Comparison of ENCODE assay signal across 1 cellular context in the genomic region with DNA sequence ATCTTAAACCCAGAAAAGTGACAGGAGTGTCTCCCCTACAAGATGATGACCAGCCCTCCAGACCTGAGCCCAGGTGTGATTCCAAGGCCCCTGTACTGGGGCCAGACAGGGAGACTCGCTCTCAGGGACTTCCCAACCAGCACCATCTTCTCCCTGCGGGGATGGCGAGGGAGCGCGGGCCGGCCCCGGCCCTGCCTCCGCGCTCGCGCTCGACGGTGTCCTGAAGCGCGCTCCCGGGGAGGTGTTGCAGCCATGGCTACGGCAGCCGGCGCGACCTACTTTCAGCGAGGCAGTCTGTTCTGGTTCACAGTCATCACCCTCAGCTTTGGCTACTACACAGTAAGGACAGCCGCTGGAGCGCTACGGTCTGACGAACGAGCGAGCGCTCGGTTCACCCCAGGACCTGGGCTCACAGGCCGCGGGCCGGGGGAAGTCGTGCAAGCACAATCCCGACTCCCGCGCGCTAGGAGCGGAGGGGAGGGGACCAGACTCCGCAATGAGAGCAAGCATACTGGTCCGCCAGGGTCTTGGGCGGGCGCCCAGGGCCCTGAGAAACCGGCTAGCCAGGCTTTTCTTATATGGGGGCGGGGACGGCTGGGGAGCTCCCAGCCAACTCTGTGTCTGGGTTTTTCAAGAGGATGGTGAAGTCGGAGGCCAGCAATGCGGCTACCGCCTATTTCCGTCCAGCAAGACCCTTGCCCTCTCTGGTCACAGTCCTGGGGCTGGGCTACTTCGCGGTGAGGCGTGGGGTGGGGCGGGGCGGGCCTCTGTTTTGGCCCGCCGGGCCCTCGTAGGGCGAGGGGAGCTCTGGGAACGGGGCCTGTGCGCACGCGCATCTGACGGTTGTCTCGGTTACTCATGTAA.
TF ChIP-seq lines count a peak whose summit lies in the region.

A gene with protein sequence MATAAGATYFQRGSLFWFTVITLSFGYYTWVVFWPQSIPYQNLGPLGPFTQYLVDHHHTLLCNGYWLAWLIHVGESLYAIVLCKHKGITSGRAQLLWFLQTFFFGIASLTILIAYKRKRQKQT (plus strand): TSS at position 218 of the 864 bp plus-strand sequence. CDS start 35 bp downstream, at position 253.

TF ChIP-seq in WTC11, 78 proteins besides CTCF, POLR2A, EP300 and RAD21 (continued from another document):
- TF ChIP-seq, protein P1, sequence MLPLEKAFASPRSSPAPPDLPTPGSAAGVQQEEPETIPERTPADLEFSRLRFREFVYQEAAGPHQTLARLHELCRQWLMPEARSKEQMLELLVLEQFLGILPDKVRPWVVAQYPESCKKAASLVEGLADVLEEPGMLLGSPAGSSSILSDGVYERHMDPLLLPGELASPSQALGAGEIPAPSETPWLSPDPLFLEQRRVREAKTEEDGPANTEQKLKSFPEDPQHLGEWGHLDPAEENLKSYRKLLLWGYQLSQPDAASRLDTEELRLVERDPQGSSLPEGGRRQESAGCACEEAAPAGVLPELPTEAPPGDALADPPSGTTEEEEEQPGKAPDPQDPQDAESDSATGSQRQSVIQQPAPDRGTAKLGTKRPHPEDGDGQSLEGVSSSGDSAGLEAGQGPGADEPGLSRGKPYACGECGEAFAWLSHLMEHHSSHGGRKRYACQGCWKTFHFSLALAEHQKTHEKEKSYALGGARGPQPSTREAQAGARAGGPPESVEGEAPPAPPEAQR (CRISPR knock-in tag; IDR thresholded peaks at IDR 0.05) = no peak
- TF ChIP-seq, protein P2, sequence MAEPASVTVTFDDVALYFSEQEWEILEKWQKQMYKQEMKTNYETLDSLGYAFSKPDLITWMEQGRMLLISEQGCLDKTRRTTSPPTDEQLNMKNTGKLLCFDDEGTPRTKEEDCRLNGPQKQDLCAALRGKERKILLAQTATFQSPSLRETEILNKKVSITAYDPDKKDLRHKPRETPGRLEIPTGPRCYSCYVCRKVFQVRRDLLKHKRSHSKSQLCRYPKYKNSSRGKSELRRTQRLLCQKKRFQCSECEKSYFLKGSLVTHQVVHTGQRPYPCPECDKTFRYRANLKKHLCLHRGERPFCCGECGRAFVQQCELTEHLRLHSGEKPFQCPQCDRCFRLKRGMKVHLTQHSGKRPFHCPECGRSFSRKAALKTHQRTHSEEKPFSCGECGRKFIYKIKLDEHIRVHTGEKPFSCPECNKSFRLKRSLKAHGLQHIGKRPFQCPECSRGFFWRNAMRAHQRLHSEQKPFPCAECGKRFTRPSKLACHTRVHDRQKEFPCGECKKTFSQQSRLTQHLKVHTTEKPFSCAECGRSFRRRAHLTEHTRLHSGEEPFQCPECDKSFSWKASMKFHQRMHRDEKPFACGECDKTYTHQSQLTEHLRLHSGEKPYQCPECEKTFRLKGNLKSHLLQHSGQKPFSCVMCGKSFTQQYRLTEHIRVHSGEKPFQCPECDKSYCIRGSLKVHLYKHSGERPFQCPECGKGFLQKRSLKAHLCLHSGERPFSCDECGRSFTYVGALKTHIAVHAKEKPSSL (CRISPR knock-in tag; conservative IDR thresholded peaks at IDR 0.05) = no peak
- TF ChIP-seq NR3C1 (CRISPR knock-in tag; conservative IDR thresholded peaks at IDR 0.05; ENCODE audit: low read depth) = no peak
- no peak; the same call in 1 of the 2 replicates for TF ChIP-seq ETV6 (CRISPR knock-in tag; IDR thresholded peaks at IDR 0.05)
- TF ChIP-seq, protein P3, sequence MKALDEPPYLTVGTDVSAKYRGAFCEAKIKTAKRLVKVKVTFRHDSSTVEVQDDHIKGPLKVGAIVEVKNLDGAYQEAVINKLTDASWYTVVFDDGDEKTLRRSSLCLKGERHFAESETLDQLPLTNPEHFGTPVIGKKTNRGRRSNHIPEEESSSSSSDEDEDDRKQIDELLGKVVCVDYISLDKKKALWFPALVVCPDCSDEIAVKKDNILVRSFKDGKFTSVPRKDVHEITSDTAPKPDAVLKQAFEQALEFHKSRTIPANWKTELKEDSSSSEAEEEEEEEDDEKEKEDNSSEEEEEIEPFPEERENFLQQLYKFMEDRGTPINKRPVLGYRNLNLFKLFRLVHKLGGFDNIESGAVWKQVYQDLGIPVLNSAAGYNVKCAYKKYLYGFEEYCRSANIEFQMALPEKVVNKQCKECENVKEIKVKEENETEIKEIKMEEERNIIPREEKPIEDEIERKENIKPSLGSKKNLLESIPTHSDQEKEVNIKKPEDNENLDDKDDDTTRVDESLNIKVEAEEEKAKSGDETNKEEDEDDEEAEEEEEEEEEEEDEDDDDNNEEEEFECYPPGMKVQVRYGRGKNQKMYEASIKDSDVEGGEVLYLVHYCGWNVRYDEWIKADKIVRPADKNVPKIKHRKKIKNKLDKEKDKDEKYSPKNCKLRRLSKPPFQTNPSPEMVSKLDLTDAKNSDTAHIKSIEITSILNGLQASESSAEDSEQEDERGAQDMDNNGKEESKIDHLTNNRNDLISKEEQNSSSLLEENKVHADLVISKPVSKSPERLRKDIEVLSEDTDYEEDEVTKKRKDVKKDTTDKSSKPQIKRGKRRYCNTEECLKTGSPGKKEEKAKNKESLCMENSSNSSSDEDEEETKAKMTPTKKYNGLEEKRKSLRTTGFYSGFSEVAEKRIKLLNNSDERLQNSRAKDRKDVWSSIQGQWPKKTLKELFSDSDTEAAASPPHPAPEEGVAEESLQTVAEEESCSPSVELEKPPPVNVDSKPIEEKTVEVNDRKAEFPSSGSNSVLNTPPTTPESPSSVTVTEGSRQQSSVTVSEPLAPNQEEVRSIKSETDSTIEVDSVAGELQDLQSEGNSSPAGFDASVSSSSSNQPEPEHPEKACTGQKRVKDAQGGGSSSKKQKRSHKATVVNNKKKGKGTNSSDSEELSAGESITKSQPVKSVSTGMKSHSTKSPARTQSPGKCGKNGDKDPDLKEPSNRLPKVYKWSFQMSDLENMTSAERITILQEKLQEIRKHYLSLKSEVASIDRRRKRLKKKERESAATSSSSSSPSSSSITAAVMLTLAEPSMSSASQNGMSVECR (CRISPR knock-in tag; IDR thresholded peaks at IDR 0.05; ENCODE audit: borderline replicate concordance) = peak; percentile 81
- TF ChIP-seq, protein P4, sequence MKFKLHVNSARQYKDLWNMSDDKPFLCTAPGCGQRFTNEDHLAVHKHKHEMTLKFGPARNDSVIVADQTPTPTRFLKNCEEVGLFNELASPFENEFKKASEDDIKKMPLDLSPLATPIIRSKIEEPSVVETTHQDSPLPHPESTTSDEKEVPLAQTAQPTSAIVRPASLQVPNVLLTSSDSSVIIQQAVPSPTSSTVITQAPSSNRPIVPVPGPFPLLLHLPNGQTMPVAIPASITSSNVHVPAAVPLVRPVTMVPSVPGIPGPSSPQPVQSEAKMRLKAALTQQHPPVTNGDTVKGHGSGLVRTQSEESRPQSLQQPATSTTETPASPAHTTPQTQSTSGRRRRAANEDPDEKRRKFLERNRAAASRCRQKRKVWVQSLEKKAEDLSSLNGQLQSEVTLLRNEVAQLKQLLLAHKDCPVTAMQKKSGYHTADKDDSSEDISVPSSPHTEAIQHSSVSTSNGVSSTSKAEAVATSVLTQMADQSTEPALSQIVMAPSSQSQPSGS (CRISPR knock-in tag; IDR thresholded peaks at IDR 0.05; ENCODE audit: borderline replicate concordance, low read depth) = no peak
- TF ChIP-seq OVOL2 (CRISPR knock-in tag; IDR thresholded peaks at IDR 0.05; ENCODE audit: borderline replicate concordance) = no peak
- no peak for TF ChIP-seq NR1H2 (CRISPR knock-in tag; IDR thresholded peaks at IDR 0.05)
- TF ChIP-seq, protein P5, sequence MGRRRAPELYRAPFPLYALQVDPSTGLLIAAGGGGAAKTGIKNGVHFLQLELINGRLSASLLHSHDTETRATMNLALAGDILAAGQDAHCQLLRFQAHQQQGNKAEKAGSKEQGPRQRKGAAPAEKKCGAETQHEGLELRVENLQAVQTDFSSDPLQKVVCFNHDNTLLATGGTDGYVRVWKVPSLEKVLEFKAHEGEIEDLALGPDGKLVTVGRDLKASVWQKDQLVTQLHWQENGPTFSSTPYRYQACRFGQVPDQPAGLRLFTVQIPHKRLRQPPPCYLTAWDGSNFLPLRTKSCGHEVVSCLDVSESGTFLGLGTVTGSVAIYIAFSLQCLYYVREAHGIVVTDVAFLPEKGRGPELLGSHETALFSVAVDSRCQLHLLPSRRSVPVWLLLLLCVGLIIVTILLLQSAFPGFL (CRISPR knock-in tag; IDR thresholded peaks at IDR 0.05; ENCODE audit: borderline replicate concordance) = no peak
- TF ChIP-seq, protein P6, sequence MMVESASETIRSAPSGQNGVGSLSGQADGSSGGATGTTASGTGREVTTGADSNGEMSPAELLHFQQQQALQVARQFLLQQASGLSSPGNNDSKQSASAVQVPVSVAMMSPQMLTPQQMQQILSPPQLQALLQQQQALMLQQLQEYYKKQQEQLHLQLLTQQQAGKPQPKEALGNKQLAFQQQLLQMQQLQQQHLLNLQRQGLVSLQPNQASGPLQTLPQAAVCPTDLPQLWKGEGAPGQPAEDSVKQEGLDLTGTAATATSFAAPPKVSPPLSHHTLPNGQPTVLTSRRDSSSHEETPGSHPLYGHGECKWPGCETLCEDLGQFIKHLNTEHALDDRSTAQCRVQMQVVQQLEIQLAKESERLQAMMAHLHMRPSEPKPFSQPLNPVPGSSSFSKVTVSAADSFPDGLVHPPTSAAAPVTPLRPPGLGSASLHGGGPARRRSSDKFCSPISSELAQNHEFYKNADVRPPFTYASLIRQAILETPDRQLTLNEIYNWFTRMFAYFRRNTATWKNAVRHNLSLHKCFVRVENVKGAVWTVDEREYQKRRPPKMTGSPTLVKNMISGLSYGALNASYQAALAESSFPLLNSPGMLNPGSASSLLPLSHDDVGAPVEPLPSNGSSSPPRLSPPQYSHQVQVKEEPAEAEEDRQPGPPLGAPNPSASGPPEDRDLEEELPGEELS (CRISPR knock-in tag; IDR thresholded peaks at IDR 0.05) = no peak
- TF ChIP-seq ZNF219 (CRISPR knock-in tag; IDR thresholded peaks at IDR 0.05; ENCODE audit: borderline replicate concordance) = no peak
- TF ChIP-seq, protein P7, sequence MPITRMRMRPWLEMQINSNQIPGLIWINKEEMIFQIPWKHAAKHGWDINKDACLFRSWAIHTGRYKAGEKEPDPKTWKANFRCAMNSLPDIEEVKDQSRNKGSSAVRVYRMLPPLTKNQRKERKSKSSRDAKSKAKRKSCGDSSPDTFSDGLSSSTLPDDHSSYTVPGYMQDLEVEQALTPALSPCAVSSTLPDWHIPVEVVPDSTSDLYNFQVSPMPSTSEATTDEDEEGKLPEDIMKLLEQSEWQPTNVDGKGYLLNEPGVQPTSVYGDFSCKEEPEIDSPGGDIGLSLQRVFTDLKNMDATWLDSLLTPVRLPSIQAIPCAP (CRISPR knock-in tag; IDR thresholded peaks at IDR 0.05) = no peak
- peak; percentile 76; the same call in 1 of the 2 replicates for TF ChIP-seq SMAD3 (CRISPR knock-in tag; IDR thresholded peaks at IDR 0.05; ENCODE audit: borderline replicate concordance)
- 0 out of 2 replicates have a peak, but pooled peaks have one; percentile 56 for TF ChIP-seq ZNF232 (CRISPR knock-in tag; IDR thresholded peaks at IDR 0.05)
- 0 out of 2 replicates have a peak, but pooled peaks have one; percentile 37 for TF ChIP-seq ZBTB21 (CRISPR knock-in tag; IDR thresholded peaks at IDR 0.05; ENCODE audit: borderline replicate concordance)
